In the genomic region with DNA sequence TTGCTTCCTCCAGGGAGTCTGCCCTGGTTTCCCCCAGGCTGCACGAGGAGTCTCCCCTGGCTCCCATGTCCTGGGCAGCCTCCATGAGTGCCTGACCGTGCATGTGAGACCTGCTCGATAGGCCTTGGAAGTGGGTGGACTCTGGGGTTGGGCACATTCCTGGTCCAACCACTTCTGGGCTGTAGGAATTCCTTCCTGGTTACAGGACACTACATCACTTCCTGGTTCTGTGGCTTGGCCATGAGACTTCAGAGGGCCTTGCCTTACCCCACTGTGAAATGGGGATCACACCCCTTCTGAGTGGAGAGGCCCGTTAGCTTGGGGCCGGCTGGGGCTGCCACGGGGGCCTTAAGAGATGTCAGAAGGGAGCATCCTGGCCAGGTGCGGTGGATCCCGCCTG, we compare ENCODE assay signal across 11 cellular contexts. TPM values are rescaled to one million over a fixed set of nuclear protein-coding genes. Genes with fewer than 3 reads are reported as not detected.
DNase-seq lines count a peak whose midpoint lies in the region; ATAC-seq, FAIRE-seq and TF ChIP-seq lines count a peak whose summit lies in the region.
"Had no signal": no experiment of that assay in that cellular context is flagged by ENCODE, and none has a peak within 500 bp of the region (broad histone marks: within the 10 kb centered on the region; RNA-seq: fewer than 3 reads in every experiment).

No MANE protein-coding gene starts in this region.

- H2BK12ac ChIP-seq in trophoblast cell (ENCODE audit: low read length): no peak overlapping the region

- H3K23ac ChIP-seq in trophoblast cell (ENCODE audit: low read length): no peak overlapping the region

- no peak overlapping the region for H3K14ac ChIP-seq in trophoblast cell (ENCODE audit: low read length)

- DNase-seq in HK-2 (ENCODE audit: unreplicated experiment): peak; percentile 83
- DNase-seq in bronchial epithelial cell (ENCODE audit: low read depth): peak; percentile 60
- DNase-seq in trophoblast cell: no peak
- DNase-seq in NCI-H146 (lab: John Stamatoyannopoulos, UW): no peak
- DNase-seq in AML-193 (lab: John Stamatoyannopoulos, UW): no peak
- DNase-seq: DMS 273 treated with DMSO at 0.1 percent for 48 hours, dorsolateral prefrontal cortex, NCI-H2171 treated with DMSO at 0.1 percent for 48 hours, Right ventricle myocardium superior had no signal

- H3K4me2 ChIP-seq in trophoblast cell (ENCODE audit: low read length): no peak overlapping the region

- peaks cover 4% of the 10 kb centered on the region for H3K79me1 ChIP-seq in trophoblast cell (ENCODE audit: low read length)

- no peak overlapping the region for H2AFZ ChIP-seq in trophoblast cell (ENCODE audit: insufficient read depth, low read length, poor library complexity)

- TF ChIP-seq CTCF in bronchial epithelial cell (IDR thresholded peaks at IDR 0.05; ENCODE audit: insufficient read depth, low read length, severe bottlenecking): no peak

- H2BK5ac ChIP-seq in trophoblast cell (ENCODE audit: low read depth, low read length, poor library complexity): no peak overlapping the region

- no peak overlapping the region for H4K12ac ChIP-seq in trophoblast cell (ENCODE audit: low read depth, low read length)

- peaks cover 7 to 9% of the 10 kb centered on the region in 2 experiments for H3K4me1 ChIP-seq in trophoblast cell (ENCODE audit: control insufficient read depth in 1 of 2, insufficient read depth in 2 of 2, low read length in 2 of 2)

- H3K36me3 ChIP-seq in bronchial epithelial cell (ENCODE audit: control insufficient read depth, insufficient read depth, low read length): no peaks in the 10 kb centered on the region
- no peaks in the 10 kb centered on the region for H3K36me3 ChIP-seq in trophoblast cell (ENCODE audit: control insufficient read depth in 1 of 2, insufficient read depth in 2 of 2, low read length in 2 of 2)

- H3K27ac ChIP-seq in trophoblast cell (ENCODE audit: low read depth, low read length): no peak overlapping the region
- H3K27ac ChIP-seq: dorsolateral prefrontal cortex had no signal

- no peak overlapping the region for H3K18ac ChIP-seq in trophoblast cell (ENCODE audit: low read length)

- no peak overlapping the region for H3K4ac ChIP-seq in trophoblast cell (ENCODE audit: low read depth, low read length)

- H3K9ac ChIP-seq in trophoblast cell (ENCODE audit: low read length): no peak overlapping the region

- no peak overlapping the region for H4K91ac ChIP-seq in trophoblast cell (ENCODE audit: low read depth, low read length)

- no peak overlapping the region for H2AK5ac ChIP-seq in trophoblast cell (ENCODE audit: low read length)

- peak overlapping the region; percentile 31 for H2BK120ac ChIP-seq in trophoblast cell (ENCODE audit: insufficient read depth, low read length, poor library complexity)

- H3K27me3 ChIP-seq in bronchial epithelial cell (ENCODE audit: control insufficient read depth, insufficient read depth, low read length) (no peaks in the 10 kb centered on the region), trophoblast cell (ENCODE audit: insufficient read depth, low read length) (no peaks in the 10 kb centered on the region)
- H3K27me3 ChIP-seq: dorsolateral prefrontal cortex had no signal

- H3K9me3 ChIP-seq in trophoblast cell (ENCODE audit: insufficient read depth, low read depth, low read length): no peaks in the 10 kb centered on the region

- peak overlapping the region; percentile 54 for H4K8ac ChIP-seq in trophoblast cell (ENCODE audit: low read depth, low read length)

- no peak overlapping the region for H3K4me3 ChIP-seq in bronchial epithelial cell (ENCODE audit: low read depth, low read length)
- H3K4me3 ChIP-seq in trophoblast cell (ENCODE audit: low read depth, low read length): no peak overlapping the region
- H3K4me3 ChIP-seq: dorsolateral prefrontal cortex had no signal

- ATAC-seq in HG03457 (IDR thresholded peaks at IDR 0.05; ENCODE audit: unreplicated experiment): no peak
- ATAC-seq: natural killer cell treated with Interleukin-12 subunit alpha and Interleukin-12 subunit beta and Interleukin-15 and Interleukin-18, amount 100 ng/mL, for 72 hours had no signal

- no CpG with 5 or more reads among the region's 8 CpGs for WGBS in trophoblast cell (ENCODE audit: extremely low coverage, insufficient coverage, insufficient read length)

- no peak for FAIRE-seq in bronchial epithelial cell (lab: Jason Lieb, UNC)

- H3K79me2 ChIP-seq in trophoblast cell (ENCODE audit: control insufficient read depth, insufficient read depth, low read length, poor library complexity): no peaks in the 10 kb centered on the region

RNA-seq across cellular contexts. Expression of gene ZNF628, which starts 4.0 kb away (rescaled TPM):
- total RNA-seq in bronchial epithelial cell: 0.79 and 1.0 TPM in 2 replicates
- 12.6 and 14.5 TPM in 2 replicates for polyA plus RNA-seq in trophoblast cell (2013)

RNA-seq across cellular contexts. Expression of gene C19orf85, which starts 7.9 kb away (rescaled TPM):
- not detected in 2 replicates for total RNA-seq in bronchial epithelial cell
- not detected in 2 replicates for polyA plus RNA-seq in trophoblast cell (2013)
- total RNA-seq: natural killer cell treated with Interleukin-12 subunit alpha and Interleukin-12 subunit beta and Interleukin-15 and Interleukin-18, amount 100 ng/mL, for 72 hours; Right ventricle myocardium superior had no signal

RNA-seq across cellular contexts. Expression of gene ISOC2, which starts 11.0 kb away (rescaled TPM):
- total RNA-seq in bronchial epithelial cell: 33.2 and 33.3 TPM in 2 replicates
- polyA plus RNA-seq in trophoblast cell (2013): 20.4 and 20.9 TPM in 2 replicates

RNA-seq across cellular contexts. Expression of gene NAT14, which starts 12.5 kb away (rescaled TPM):
- total RNA-seq in bronchial epithelial cell: 2.4 and 3.5 TPM in 2 replicates
- polyA plus RNA-seq in trophoblast cell (2013): 108 and 109 TPM in 2 replicates

RNA-seq across cellular contexts. Expression of gene SSC5D, which starts 15.8 kb away (rescaled TPM):
- under 0.01 and 0.26 TPM in 2 replicates for total RNA-seq in bronchial epithelial cell
- 24.2 and 24.4 TPM in 2 replicates for polyA plus RNA-seq in trophoblast cell (2013)

Comparison
In these comparisons a context has a peak if more than half of its experiments do, and no peak if none do; other contexts are left out.
1. DNase-seq: peak in HK-2 (single experiment) and bronchial epithelial cell (single experiment); none in trophoblast cell (0 of 2), NCI-H146 (single experiment) and AML-193 (0 of 2).